In genomic region chr17:78839762-78840529, GRCh38 we compare ENCODE assay signal across 8 cellular contexts. TPM values are rescaled to one million over a fixed set of nuclear protein-coding genes. Genes with fewer than 3 reads are reported as not detected.
A peak's percentile ranks its signal among the peaks of the same experiment; 100 is the strongest.
DNase-seq lines count a peak whose midpoint lies in the region; ATAC-seq and TF ChIP-seq lines count a peak whose summit lies in the region.

No MANE protein-coding gene starts in this region.

- intact Hi-C loops in head of caudate nucleus (cut with DNase I), result no loop called here
- intact Hi-C loops in posterior vena cava (cut with DNase I), result no loop called here

- no peaks in the 10 kb centered on the region for H3K27me3 ChIP-seq in Peyer's patch

- peak; percentile 53 for DNase-seq in NK-92 treated with Interleukin-12 subunit alpha and Interleukin-12 subunit beta, amount 100 ng/mL, for 24 hours (lab: John Stamatoyannopoulos, UW)
- DNase-seq in NK-92 (lab: John Stamatoyannopoulos, UW; ENCODE audit: unreplicated experiment), result no peak
- peak; percentile 30 to 82 (median 67) for DNase-seq in Peyer's patch
- DNase-seq in activated naive CD4-positive, alpha-beta T cell treated with anti-CD3 and anti-CD28 coated beads, Interleukin-2, amount 50 U/mL, for 16 hours, result peak; percentile 56
- peak in 35 of 42 donors; percentile 16 to 68 (median 42) for DNase-seq in head of caudate nucleus
- peak; percentile 89 for DNase-seq in posterior vena cava (ENCODE audit: low spot score)
- no peak for DNase-seq in kidney glomerular epithelial cell (lab: John Stamatoyannopoulos, UW)

- no peak for TF ChIP-seq CTCF in Peyer's patch (IDR thresholded peaks at IDR 0.05)

- no peak for TF ChIP-seq POLR2A in Peyer's patch (IDR thresholded peaks at IDR 0.05)

- H3K9me3 ChIP-seq in Peyer's patch, result no peaks in the 10 kb centered on the region

- peak overlapping the region; percentile 92 to 100 (median 100) for H3K27ac ChIP-seq in Peyer's patch

- ATAC-seq in HG03039 (IDR thresholded peaks at IDR 0.05; ENCODE audit: unreplicated experiment), result peak; percentile 21

- H3K4me1 ChIP-seq in Peyer's patch, result peaks cover 0 to 21% (median 2%) of the 10 kb centered on the region in 4 donors

- peak overlapping the region; percentile 69 to 94 (median 89) for H3K4me3 ChIP-seq in Peyer's patch

- peaks cover 0 to 32% (median 0%) of the 10 kb centered on the region in 3 donors for H3K36me3 ChIP-seq in Peyer's patch

RNA-seq across cellular contexts. Expression of gene USP36, which starts 0.7 kb away (rescaled TPM):
- total RNA-seq in Peyer's patch (100 to 1,000 TPM in 1 of 4 donors, 10 to 100 TPM in 3; 20.7 to 130 (median 59.9) TPM), posterior vena cava (10 to 100 TPM; 47.1 to 52.1 TPM)

RNA-seq across cellular contexts. Expression of gene CYTH1, which starts 57.9 kb away (rescaled TPM):
- 100 to 1,000 TPM in 2 of 4 donors, 10 to 100 TPM in 2; 88.3 to 262 (median 109) TPM for total RNA-seq in Peyer's patch
- total RNA-seq in posterior vena cava, result 10 to 100 TPM; 27.0 to 42.9 TPM

Comparison
In these comparisons a context has a peak if more than half of its experiments do, and no peak if none do; other contexts are left out.
1. DNase-seq: peak in NK-92 treated with Interleukin-12 subunit alpha and Interleukin-12 subunit beta, amount 100 ng/mL, for 24 hours (single experiment), Peyer's patch (3 of 3), activated naive CD4-positive, alpha-beta T cell treated with anti-CD3 and anti-CD28 coated beads, Interleukin-2, amount 50 U/mL, for 16 hours (single experiment), head of caudate nucleus (35 of 42) and posterior vena cava (single experiment); none in NK-92 (single experiment) and kidney glomerular epithelial cell (single experiment).